3 cellular contexts compared by ENCODE assay signal in the genomic region with DNA sequence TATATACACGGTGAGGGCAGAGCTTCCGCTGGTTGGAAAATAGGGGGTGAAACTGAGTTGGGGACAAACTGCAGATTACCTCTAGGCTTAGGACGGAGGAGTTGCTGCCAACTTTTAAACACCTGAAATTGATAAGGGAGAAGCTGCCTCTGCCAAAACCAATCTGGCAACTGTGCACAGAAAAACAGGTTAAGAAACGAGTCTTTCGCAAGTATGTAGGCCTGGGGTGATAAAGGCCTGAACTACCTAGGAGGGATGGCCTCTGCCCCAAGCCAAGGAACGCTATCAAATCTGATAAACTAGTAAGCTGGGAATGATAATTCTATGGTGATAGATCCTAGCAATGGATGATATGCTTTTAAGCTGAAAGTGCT.
A peak's percentile ranks its signal among the peaks of the same experiment; 100 is the strongest.
TF ChIP-seq lines count a peak whose summit lies in the region.

No MANE protein-coding gene starts in this region.

TF ChIP-seq in liver, 16 proteins besides CTCF, POLR2A, EP300 and RAD21:
- TF ChIP-seq GABPA (IDR thresholded peaks at IDR 0.05 in 1 of 2, conservative IDR thresholded peaks at IDR 0.05 in 1 of 2) = no peak
- TF ChIP-seq FOXA2 (IDR thresholded peaks at IDR 0.05) = no peak
- TF ChIP-seq EGR1 (IDR thresholded peaks at IDR 0.05; ENCODE audit: low read depth in 2 of 2) = no peak
- no peak for TF ChIP-seq NR2F2 (IDR thresholded peaks at IDR 0.05)
- TF ChIP-seq HNF4A (conservative IDR thresholded peaks at IDR 0.05) = peak; percentile 46 to 61
- TF ChIP-seq SP1 (IDR thresholded peaks at IDR 0.05) = peak; percentile 43
- peak in 1 of 2 donors; percentile 15 for TF ChIP-seq JUND (IDR thresholded peaks at IDR 0.05)
- no peak for TF ChIP-seq FOXA1 (IDR thresholded peaks at IDR 0.05)
- TF ChIP-seq, protein P1, sequence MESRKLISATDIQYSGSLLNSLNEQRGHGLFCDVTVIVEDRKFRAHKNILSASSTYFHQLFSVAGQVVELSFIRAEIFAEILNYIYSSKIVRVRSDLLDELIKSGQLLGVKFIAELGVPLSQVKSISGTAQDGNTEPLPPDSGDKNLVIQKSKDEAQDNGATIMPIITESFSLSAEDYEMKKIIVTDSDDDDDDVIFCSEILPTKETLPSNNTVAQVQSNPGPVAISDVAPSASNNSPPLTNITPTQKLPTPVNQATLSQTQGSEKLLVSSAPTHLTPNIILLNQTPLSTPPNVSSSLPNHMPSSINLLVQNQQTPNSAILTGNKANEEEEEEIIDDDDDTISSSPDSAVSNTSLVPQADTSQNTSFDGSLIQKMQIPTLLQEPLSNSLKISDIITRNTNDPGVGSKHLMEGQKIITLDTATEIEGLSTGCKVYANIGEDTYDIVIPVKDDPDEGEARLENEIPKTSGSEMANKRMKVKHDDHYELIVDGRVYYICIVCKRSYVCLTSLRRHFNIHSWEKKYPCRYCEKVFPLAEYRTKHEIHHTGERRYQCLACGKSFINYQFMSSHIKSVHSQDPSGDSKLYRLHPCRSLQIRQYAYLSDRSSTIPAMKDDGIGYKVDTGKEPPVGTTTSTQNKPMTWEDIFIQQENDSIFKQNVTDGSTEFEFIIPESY (IDR thresholded peaks at IDR 0.05) = peak; percentile 12
- TF ChIP-seq, protein P2, sequence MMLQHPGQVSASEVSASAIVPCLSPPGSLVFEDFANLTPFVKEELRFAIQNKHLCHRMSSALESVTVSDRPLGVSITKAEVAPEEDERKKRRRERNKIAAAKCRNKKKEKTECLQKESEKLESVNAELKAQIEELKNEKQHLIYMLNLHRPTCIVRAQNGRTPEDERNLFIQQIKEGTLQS (IDR thresholded peaks at IDR 0.05) = no peak
- no peak for TF ChIP-seq TAF1 (conservative IDR thresholded peaks at IDR 0.05)
- TF ChIP-seq YY1 (IDR thresholded peaks at IDR 0.05) = peak; percentile 35
- TF ChIP-seq, protein P3, sequence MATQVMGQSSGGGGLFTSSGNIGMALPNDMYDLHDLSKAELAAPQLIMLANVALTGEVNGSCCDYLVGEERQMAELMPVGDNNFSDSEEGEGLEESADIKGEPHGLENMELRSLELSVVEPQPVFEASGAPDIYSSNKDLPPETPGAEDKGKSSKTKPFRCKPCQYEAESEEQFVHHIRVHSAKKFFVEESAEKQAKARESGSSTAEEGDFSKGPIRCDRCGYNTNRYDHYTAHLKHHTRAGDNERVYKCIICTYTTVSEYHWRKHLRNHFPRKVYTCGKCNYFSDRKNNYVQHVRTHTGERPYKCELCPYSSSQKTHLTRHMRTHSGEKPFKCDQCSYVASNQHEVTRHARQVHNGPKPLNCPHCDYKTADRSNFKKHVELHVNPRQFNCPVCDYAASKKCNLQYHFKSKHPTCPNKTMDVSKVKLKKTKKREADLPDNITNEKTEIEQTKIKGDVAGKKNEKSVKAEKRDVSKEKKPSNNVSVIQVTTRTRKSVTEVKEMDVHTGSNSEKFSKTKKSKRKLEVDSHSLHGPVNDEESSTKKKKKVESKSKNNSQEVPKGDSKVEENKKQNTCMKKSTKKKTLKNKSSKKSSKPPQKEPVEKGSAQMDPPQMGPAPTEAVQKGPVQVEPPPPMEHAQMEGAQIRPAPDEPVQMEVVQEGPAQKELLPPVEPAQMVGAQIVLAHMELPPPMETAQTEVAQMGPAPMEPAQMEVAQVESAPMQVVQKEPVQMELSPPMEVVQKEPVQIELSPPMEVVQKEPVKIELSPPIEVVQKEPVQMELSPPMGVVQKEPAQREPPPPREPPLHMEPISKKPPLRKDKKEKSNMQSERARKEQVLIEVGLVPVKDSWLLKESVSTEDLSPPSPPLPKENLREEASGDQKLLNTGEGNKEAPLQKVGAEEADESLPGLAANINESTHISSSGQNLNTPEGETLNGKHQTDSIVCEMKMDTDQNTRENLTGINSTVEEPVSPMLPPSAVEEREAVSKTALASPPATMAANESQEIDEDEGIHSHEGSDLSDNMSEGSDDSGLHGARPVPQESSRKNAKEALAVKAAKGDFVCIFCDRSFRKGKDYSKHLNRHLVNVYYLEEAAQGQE (IDR thresholded peaks at IDR 0.05) = no peak
- TF ChIP-seq MAX (IDR thresholded peaks at IDR 0.05) = no peak
- peak; percentile 69 to 80 for TF ChIP-seq RXRA (IDR thresholded peaks at IDR 0.05)
- TF ChIP-seq HNF4G (IDR thresholded peaks at IDR 0.05) = no peak

TF ChIP-seq in HepG2, 621 proteins besides CTCF, POLR2A, EP300 and RAD21:
- no peak for TF ChIP-seq IKZF4 (CRISPR knock-in tag; IDR thresholded peaks at IDR 0.05; ENCODE audit: borderline replicate concordance, low read depth, not compliant biosample characterization)
- TF ChIP-seq TGIF2 (CRISPR knock-in tag; IDR thresholded peaks at IDR 0.05) = no peak
- TF ChIP-seq TOPORS (CRISPR knock-in tag; IDR thresholded peaks at IDR 0.05) = no peak
- no peak for TF ChIP-seq BRCA1 (CRISPR knock-in tag; IDR thresholded peaks at IDR 0.05)

TF ChIP-seq in H1, 55 proteins besides CTCF, POLR2A, EP300 and RAD21:
- TF ChIP-seq JUN (IDR thresholded peaks at IDR 0.05; ENCODE audit: low read depth, low read length) = no peak
- no peak for TF ChIP-seq CEBPB (IDR thresholded peaks at IDR 0.05; ENCODE audit: low read depth, low read length)
- TF ChIP-seq, protein P2 (IDR thresholded peaks at IDR 0.05; ENCODE audit: insufficient read depth, low read depth, low read length) = no peak
- TF ChIP-seq SP2 (IDR thresholded peaks at IDR 0.05; ENCODE audit: low read length) = no peak
- TF ChIP-seq POLR2AphosphoS5 (IDR thresholded peaks at IDR 0.05; ENCODE audit: low read depth, low read length) = no peak
- TF ChIP-seq EZH2 (IDR thresholded peaks at IDR 0.05; ENCODE audit: low read depth, low read length, severe bottlenecking) = no peak
- TF ChIP-seq CHD7 (IDR thresholded peaks at IDR 0.05; ENCODE audit: insufficient replicate concordance, low read length) = no peak
- no peak for TF ChIP-seq BRCA1 (IDR thresholded peaks at IDR 0.05; ENCODE audit: low read depth, low read length)
- no peak for TF ChIP-seq NANOG (IDR thresholded peaks at IDR 0.05; ENCODE audit: insufficient read depth, low read depth, low read length, poor library complexity, severe bottlenecking)
TF ChIP-seq in H1: peak in this region for 0.
